10 cellular contexts compared by ENCODE assay signal in the genomic region with DNA sequence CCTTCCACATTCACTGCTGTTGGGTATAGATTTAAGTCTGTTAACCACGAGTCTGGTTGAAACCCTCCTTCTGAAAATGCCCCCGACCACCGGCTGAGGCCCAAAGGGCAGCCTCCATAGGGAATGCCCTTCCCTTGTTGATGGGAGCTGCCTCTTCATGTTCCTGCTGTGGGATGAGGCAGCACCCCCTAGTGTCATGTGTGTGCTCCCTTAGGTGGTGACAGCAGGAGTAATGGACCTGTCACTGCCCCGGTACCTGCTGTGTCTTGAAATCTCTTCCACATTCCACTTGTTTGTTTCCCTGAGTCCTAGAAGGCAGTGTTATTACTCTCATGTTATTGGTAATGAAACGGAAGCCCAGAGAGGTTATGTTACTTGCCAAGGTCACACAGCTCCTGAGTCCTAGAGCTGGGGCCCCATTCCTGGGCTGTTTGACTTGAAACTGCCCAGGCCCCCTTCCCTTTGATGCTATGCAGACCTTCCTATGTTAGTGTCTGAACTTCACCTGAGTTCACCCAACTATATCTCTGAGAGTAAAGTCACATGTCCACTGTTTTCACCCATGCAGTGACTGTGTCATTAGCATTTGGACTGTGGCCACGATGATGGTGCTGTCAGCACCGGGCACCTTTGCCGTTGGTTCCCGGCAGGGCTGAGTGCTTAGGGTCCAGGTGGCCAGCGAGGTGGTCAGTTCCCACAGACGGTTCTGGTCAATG.
DNase-seq lines count a peak whose midpoint lies in the region; TF ChIP-seq lines count a peak whose summit lies in the region.
"Had no signal": no experiment of that assay in that cellular context is flagged by ENCODE, and none has a peak within 500 bp of the region (broad histone marks: within the 10 kb centered on the region; RNA-seq: fewer than 3 reads in every experiment).

No MANE protein-coding gene starts in this region.

- H3K36me3 ChIP-seq in spleen = peaks cover 0 to 80% (median 40%) of the 10 kb centered on the region in 6 donors

- 0 out of 2 replicates have a peak, but pooled peaks have one; percentile 11 for TF ChIP-seq CTCF in AG04450 (IDR thresholded peaks at IDR 0.05; ENCODE audit: low read depth, low read length)
- peak; percentile 9 for TF ChIP-seq CTCF in GM12864 (IDR thresholded peaks at IDR 0.05; ENCODE audit: low read depth, low read length, missing control alignments)
- TF ChIP-seq CTCF in GM13977 (IDR thresholded peaks at IDR 0.05; ENCODE audit: extremely low read depth, insufficient read depth, missing control alignments) = no peak
- no peak for TF ChIP-seq CTCF in spleen (IDR thresholded peaks at IDR 0.05 in 8 of 11, conservative IDR thresholded peaks at IDR 0.05 in 3 of 11)
- TF ChIP-seq CTCF in dorsolateral prefrontal cortex (IDR thresholded peaks at IDR 0.05 in 54 of 56, conservative IDR thresholded peaks at IDR 0.05 in 2 of 56; ENCODE audit: low read depth in 1 of 56, partially characterized antibody in 56 of 56) = peak in 5 of 56 donors; percentile 10 to 21 (median 17)

- WGBS in spleen, 5 donors = 90 to 97% (median 94%) methylated on average over 11 of the region's 11 CpGs

- POLR2A ChIA-PET in AG04450 (lab: Yijun Ruan, JAX) = no interaction called here

- CTCF ChIA-PET in AG04450 (lab: Charles Lee) = interaction anchor here (1.2 kb wide), 1 partner anchor 10 kb away, joined by 3 read pairs; no protein-coding TSS in a partner anchor

- no peak for DNase-seq in AG04450 (ENCODE audit: low read depth, low spot score)
- DNase-seq in GM12864 (ENCODE audit: low read depth) = no peak
- DNase-seq in SW480 (ENCODE audit: low spot score) = peak; percentile 6
- peak; percentile 36 for DNase-seq in hepatic stellate cell (ENCODE audit: low spot score)
- no peak for DNase-seq in GM13977 (ENCODE audit: low spot score)
- DNase-seq in NCI-H2081 (lab: John Stamatoyannopoulos, UW) = no peak
- no peak for DNase-seq in spleen
- DNase-seq in dorsolateral prefrontal cortex = no peak
- DNase-seq: NCI-H510A treated with DMSO at 0.1 percent for 48 hours, upper lobe of right lung had no signal

- H3K27ac ChIP-seq in AG04450 (ENCODE audit: low read depth, low read length) (no peak overlapping the region), spleen (no peak overlapping the region), dorsolateral prefrontal cortex (no peak overlapping the region)
- H3K27ac ChIP-seq: upper lobe of right lung had no signal

- in situ Hi-C loops in GM13977 (cut with MboI; ENCODE audit: low pct_unique_long_range_greater_than_20kb, low sequenced_read_pairs, unreplicated experiment) = no loop called here

- no peaks in the 10 kb centered on the region for H3K27me3 ChIP-seq in AG04450 (ENCODE audit: control insufficient read depth, insufficient read depth, low read length)
- H3K27me3 ChIP-seq in spleen (replicated peaks in 1 of 7) = no peaks in the 10 kb centered on the region
- H3K27me3 ChIP-seq in dorsolateral prefrontal cortex = no peaks in the 10 kb centered on the region
- H3K27me3 ChIP-seq: upper lobe of right lung had no signal

- TF ChIP-seq POLR2A in spleen (IDR thresholded peaks at IDR 0.05) = no peak

- H3K9me3 ChIP-seq in AG04450 (ENCODE audit: control insufficient read depth, insufficient read depth, low read length) = no peaks in the 10 kb centered on the region; the same call in 1 of the 2 replicates
- H3K9me3 ChIP-seq in spleen = no peaks in the 10 kb centered on the region
- H3K9me3 ChIP-seq: upper lobe of right lung had no signal

- peaks cover 0 to 17% (median 8%) of the 10 kb centered on the region in 6 donors for H3K4me1 ChIP-seq in spleen
- H3K4me1 ChIP-seq: upper lobe of right lung had no signal

- intact Hi-C loops in spleen (cut with DNase I; ENCODE audit: low total_unique reads) (no loop called here), dorsolateral prefrontal cortex (cut with DNase I) (no loop called here)

- H3K4me3 ChIP-seq in AG04450 (ENCODE audit: low read depth, low read length) = no peak overlapping the region
- H3K4me3 ChIP-seq in GM12864 (ENCODE audit: low read depth, low read length) = no peak overlapping the region
- no peak overlapping the region for H3K4me3 ChIP-seq in spleen
- H3K4me3 ChIP-seq in dorsolateral prefrontal cortex = no peak overlapping the region
- H3K4me3 ChIP-seq: upper lobe of right lung had no signal

Comparison
In these comparisons a context has a peak if more than half of its experiments do, and no peak if none do; other contexts are left out.
1. DNase-seq: peak in SW480 (single experiment) and hepatic stellate cell (single experiment); none in AG04450 (single experiment), GM12864 (single experiment), GM13977 (single experiment), NCI-H2081 (0 of 2), spleen (single experiment) and dorsolateral prefrontal cortex (0 of 10).
2. CTCF ChIP-seq: peak in AG04450 (single experiment) and GM12864 (single experiment); none in GM13977 (single experiment) and spleen (0 of 11).